In the genomic region with DNA sequence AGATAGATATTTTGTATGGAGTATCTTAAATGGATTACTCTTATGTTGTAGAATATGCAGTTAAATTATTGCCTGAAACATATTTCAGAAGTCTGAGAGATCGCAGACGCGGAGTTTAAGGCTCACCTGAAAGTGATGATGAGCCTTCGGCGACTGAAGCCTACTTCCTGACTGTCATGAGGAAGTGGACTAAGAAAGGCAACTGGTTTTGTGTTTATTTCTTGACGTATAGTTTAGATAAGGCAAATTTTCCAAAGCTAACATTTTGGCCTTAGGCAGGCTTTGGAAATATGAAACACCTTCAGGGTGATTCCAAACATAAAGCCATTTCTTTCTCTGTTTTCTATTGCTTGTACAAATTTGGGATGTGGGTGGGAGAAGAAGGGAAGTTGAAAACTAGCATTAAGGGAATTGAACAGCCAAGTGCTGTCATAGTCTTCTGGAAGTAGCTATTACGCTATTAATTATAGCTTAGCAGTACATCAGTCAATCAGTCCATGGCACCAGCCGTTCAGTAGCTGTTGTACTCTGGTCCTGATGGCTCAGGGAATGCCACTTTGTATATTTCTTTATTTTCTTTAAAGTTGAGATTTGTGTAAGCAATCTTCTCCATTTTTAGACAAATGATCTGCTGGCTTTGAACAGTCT, we compare ENCODE assay signal across 14 cellular contexts. TPM values are rescaled to one million over a fixed set of nuclear protein-coding genes. Genes with fewer than 3 reads are reported as not detected.
DNase-seq lines count a peak whose midpoint lies in the region; TF ChIP-seq lines count a peak whose summit lies in the region.
"Had no signal": no experiment of that assay in that cellular context is flagged by ENCODE, and none has a peak within 500 bp of the region (broad histone marks: within the 10 kb centered on the region; RNA-seq: fewer than 3 reads in every experiment).

No MANE protein-coding gene starts in this region.

- peak overlapping the region; percentile 11; the same call in 1 of the 2 replicates for H2AFZ ChIP-seq in OCI-LY3 (ENCODE audit: low read depth, low read length)

- H3K36me3 Mint-ChIP-seq in endodermal cell (ENCODE audit: low read depth) (no peaks in the 10 kb centered on the region), progenitor cell of endocrine pancreas (ENCODE audit: insufficient read depth) (peaks cover 4% of the 10 kb centered on the region)

- in situ Hi-C loops in KBM-7 (cut with MboI; ENCODE audit: low pct_unique_long_range_greater_than_20kb, low sequenced_read_pairs) = no loop called here

- no peaks in the 10 kb centered on the region for H3K9me3 ChIP-seq in OCI-LY3 (ENCODE audit: insufficient read depth, low read length)
- no peaks in the 10 kb centered on the region for H3K9me3 ChIP-seq in endodermal cell (ENCODE audit: control insufficient read depth, low read length)
- H3K9me3 ChIP-seq in thyroid gland = no peaks in the 10 kb centered on the region

- peak overlapping the region; percentile 65 for H3K4me3 Mint-ChIP-seq in endodermal cell
- H3K4me3 Mint-ChIP-seq in progenitor cell of endocrine pancreas (ENCODE audit: low read depth) = peak overlapping the region; percentile 85

- H3K27me3 Mint-ChIP-seq in endodermal cell (ENCODE audit: insufficient read depth) = peaks cover 47% of the 10 kb centered on the region
- peaks cover 36% of the 10 kb centered on the region for H3K27me3 Mint-ChIP-seq in progenitor cell of endocrine pancreas

- H3K4me2 ChIP-seq in OCI-LY3 (ENCODE audit: low read length) = peak overlapping the region; percentile 90

- H3K27me3 ChIP-seq in OCI-LY3 (ENCODE audit: low read depth, low read length) (peaks cover 20% of the 10 kb centered on the region; the same call in 1 of the 2 replicates), endodermal cell (ENCODE audit: control insufficient read depth, insufficient read depth, low read length, poor library complexity, severe bottlenecking) (peaks cover 57% of the 10 kb centered on the region), thyroid gland (no peaks in the 10 kb centered on the region)

- 85 to 94% methylated on average over 7 to 8 of the region's 8 CpGs for WGBS in endodermal cell (ENCODE audit: insufficient coverage in 1 of 2, insufficient read length in 1 of 2), 2 experiments
- WGBS in thyroid gland, 2 donors = 87 to 93% methylated on average over 8 of the region's 8 CpGs

- H3K4me1 ChIP-seq in OCI-LY3 (ENCODE audit: low read length) (peaks cover 4% of the 10 kb centered on the region; the same call in 1 of the 2 replicates), endodermal cell (ENCODE audit: control insufficient read depth, insufficient read depth, low read length) (no peaks in the 10 kb centered on the region), thyroid gland (no peaks in the 10 kb centered on the region)

- H3K4me3 ChIP-seq in OCI-LY3 (ENCODE audit: low read length) = peak overlapping the region; percentile 92
- no peak overlapping the region for H3K4me3 ChIP-seq in endodermal cell (ENCODE audit: low read length)
- H3K4me3 ChIP-seq in thyroid gland (replicated peaks in 1 of 3) = no peak overlapping the region

- no peak for TF ChIP-seq CTCF in OCI-LY3 (IDR thresholded peaks at IDR 0.05; ENCODE audit: low read depth, low read length)
- no peak for TF ChIP-seq CTCF in endodermal cell (conservative IDR thresholded peaks at IDR 0.05)
- TF ChIP-seq CTCF in progenitor cell of endocrine pancreas (IDR thresholded peaks at IDR 0.05; ENCODE audit: unreplicated experiment) = no peak
- TF ChIP-seq CTCF in thyroid gland (IDR thresholded peaks at IDR 0.05) = no peak

- no peaks in the 10 kb centered on the region for H3K79me2 ChIP-seq in OCI-LY3 (ENCODE audit: low read length)

- H3K27ac Mint-ChIP-seq in endodermal cell = no peak overlapping the region
- peak overlapping the region; percentile 19 for H3K27ac Mint-ChIP-seq in progenitor cell of endocrine pancreas

- no peaks in the 10 kb centered on the region for H3K9me3 Mint-ChIP-seq in endodermal cell
- H3K9me3 Mint-ChIP-seq in progenitor cell of endocrine pancreas (ENCODE audit: low read depth) = no peaks in the 10 kb centered on the region

- intact Hi-C loops in thyroid gland (cut with DNase I) = no loop called here

- DNase-seq in NOMO-1 treated with DMSO at 0.1 percent for 48 hours (lab: John Stamatoyannopoulos, UW; ENCODE audit: unreplicated experiment) (peak; percentile 10), NOMO-1 treated with dmso at 0.1 percent for 144 hours (lab: John Stamatoyannopoulos, UW; ENCODE audit: unreplicated experiment) (no peak), endodermal cell (no peak), progenitor cell of endocrine pancreas (ENCODE audit: low spot score, unreplicated experiment) (no peak), SKM-1 (lab: John Stamatoyannopoulos, UW; ENCODE audit: unreplicated experiment) (no peak), KBM-7 (no peak), thyroid gland (no peak)
- DNase-seq: central memory CD4-positive, alpha-beta T cell; DMS79; NCI-H1105; NCI-H526 treated with DMSO at 0.1 percent for 48 hours; stimulated activated CD4-positive, alpha-beta T cell treated with anti-CD3 and anti-CD28 coated beads, Interleukin-1b, Interleukin-23, amount 100 ng/mL, for 48 hours; stimulated activated naive CD4-positive, alpha-beta T cell treated with Interleukin-2 at 50 U/mL for 16 hours had no signal

- TF ChIP-seq POLR2A in thyroid gland (IDR thresholded peaks at IDR 0.05) = no peak

- no peaks in the 10 kb centered on the region for H3K36me3 ChIP-seq in OCI-LY3 (replicated peaks; ENCODE audit: low read depth, low read length)
- no peaks in the 10 kb centered on the region for H3K36me3 ChIP-seq in endodermal cell (ENCODE audit: control insufficient read depth, insufficient read depth, low read length)
- H3K36me3 ChIP-seq in thyroid gland = no peaks in the 10 kb centered on the region

- H3K4me1 Mint-ChIP-seq in endodermal cell (peaks cover 5% of the 10 kb centered on the region), progenitor cell of endocrine pancreas (ENCODE audit: low read depth) (peaks cover 25% of the 10 kb centered on the region)

- no peak overlapping the region for H3K27ac ChIP-seq in OCI-LY3 (ENCODE audit: low read length)
- no peak overlapping the region for H3K27ac ChIP-seq in endodermal cell (ENCODE audit: low read depth, low read length)
- no peak overlapping the region for H3K27ac ChIP-seq in thyroid gland

- H3K9ac ChIP-seq in OCI-LY3 (ENCODE audit: low read length) (peak overlapping the region; percentile 53; the same call in 1 of the 2 replicates), endodermal cell (ENCODE audit: extremely low read depth, low read length, poor library complexity, severe bottlenecking) (no peak overlapping the region)

- no peaks in the 10 kb centered on the region for H4K20me1 ChIP-seq in OCI-LY3 (ENCODE audit: insufficient read depth, low read length)

RNA-seq across cellular contexts. Expression of a gene that starts 1.5 kb away (rescaled TPM):
- 1 to 10 TPM; 2.7 to 2.9 TPM for total RNA-seq in endodermal cell
- polyA plus RNA-seq in endodermal cell (2013, experiment 1 of 2) = 2.5 TPM
- 2.2 TPM for polyA plus RNA-seq in endodermal cell (2013, experiment 2 of 2)
- 13.4 and 14.4 TPM in 2 replicates for total RNA-seq in progenitor cell of endocrine pancreas
- 10 to 100 TPM in 1 of 4 donors, 1 to 10 TPM in 3; 6.2 to 12.1 (median 8.2) TPM for total RNA-seq in thyroid gland
